21 cellular contexts compared by ENCODE assay signal in the genomic region with DNA sequence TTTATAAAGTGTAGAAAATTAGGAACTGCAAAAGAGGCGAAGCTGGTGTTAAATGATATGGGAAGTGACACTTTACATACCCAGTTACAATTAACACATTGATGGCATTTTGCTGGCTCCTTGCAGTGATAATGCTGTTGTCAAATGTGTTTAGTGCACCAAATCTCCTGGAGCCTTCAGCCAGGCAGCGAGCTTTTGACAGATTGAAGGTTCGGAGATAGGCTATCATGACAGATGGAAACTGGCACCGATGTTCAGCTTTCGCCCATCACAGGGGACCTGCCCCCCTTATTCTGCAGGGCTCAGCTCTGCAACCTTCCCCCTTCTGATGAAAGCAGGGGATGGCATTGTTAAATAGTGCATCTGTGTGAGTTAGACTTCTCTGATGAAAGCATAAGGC.
"Had no signal": no experiment of that assay in that cellular context is flagged by ENCODE, and none has a peak within 500 bp of the region (broad histone marks: within the 10 kb centered on the region; RNA-seq: fewer than 3 reads in every experiment).

No MANE protein-coding gene starts in this region.

- H3K27ac Mint-ChIP-seq: activated CD4-positive, alpha-beta T cell treated with anti-CD3 and anti-CD28 coated beads, Interleukin-2, amount 10 ng/mL, durations not matched to agents 7 days and 5 days; mesothelial cell of epicardium; natural killer cell treated with Interleukin-12 subunit alpha and Interleukin-12 subunit beta and Interleukin-15 and Interleukin-18, amount 100 ng/mL, for 72 hours had no signal

- H3K36me3 Mint-ChIP-seq: mesothelial cell of epicardium; natural killer cell treated with Interleukin-12 subunit alpha and Interleukin-12 subunit beta and Interleukin-15 and Interleukin-18, amount 100 ng/mL, for 72 hours had no signal

- H3K4me1 ChIP-seq: ascending aorta, breast epithelium, heart left ventricle, pancreas, thyroid gland had no signal

- H3K4me1 Mint-ChIP-seq: activated CD4-positive, alpha-beta T cell treated with anti-CD3 and anti-CD28 coated beads, Interleukin-2, amount 10 ng/mL, durations not matched to agents 7 days and 5 days had no signal

- H3K4me3 ChIP-seq: ascending aorta, breast epithelium, coronary artery, heart left ventricle, lung, pancreas, thyroid gland had no signal

- H3K9me3 Mint-ChIP-seq: activated CD4-positive, alpha-beta T cell treated with anti-CD3 and anti-CD28 coated beads, Interleukin-2, amount 10 ng/mL, durations not matched to agents 7 days and 5 days; mesothelial cell of epicardium; natural killer cell treated with Interleukin-12 subunit alpha and Interleukin-12 subunit beta and Interleukin-15 and Interleukin-18, amount 100 ng/mL, for 72 hours had no signal

- H3K36me3 ChIP-seq: ascending aorta, breast epithelium, heart left ventricle, pancreas, thyroid gland had no signal

- H3K4me3 Mint-ChIP-seq: activated CD4-positive, alpha-beta T cell treated with anti-CD3 and anti-CD28 coated beads, Interleukin-2, amount 10 ng/mL, durations not matched to agents 7 days and 5 days; mesothelial cell of epicardium; natural killer cell treated with Interleukin-12 subunit alpha and Interleukin-12 subunit beta and Interleukin-15 and Interleukin-18, amount 100 ng/mL, for 72 hours had no signal

- ATAC-seq: heart left ventricle; left lobe of liver; natural killer cell treated with Interleukin-12 subunit alpha and Interleukin-12 subunit beta and Interleukin-15 and Interleukin-18, amount 100 ng/mL, for 72 hours; pancreas; sciatic nerve had no signal

- H3K27ac ChIP-seq: ascending aorta, breast epithelium, coronary artery, heart left ventricle, pancreas, thyroid gland had no signal

- H3K9me3 ChIP-seq: ascending aorta, breast epithelium, heart left ventricle, pancreas, thyroid gland had no signal

- H3K27me3 ChIP-seq: ascending aorta, thyroid gland had no signal

- DNase-seq: activated CD4-positive, alpha-beta T cell treated with anti-CD3 and anti-CD28 coated beads, Interleukin-2, amount 10 ng/mL, durations not matched to agents 7 days and 5 days; activated CD8-positive, alpha-beta memory T cell treated with anti-CD3 and anti-CD28 coated beads, Interleukin-2, amount 50 U/mL, for 48 hours; activated effector memory CD4-positive, alpha-beta T cell treated with anti-CD3 and anti-CD28 coated beads, Interleukin-2, amount 50 U/mL, for 16 hours; activated naive CD4-positive, alpha-beta T cell treated with anti-CD3 and anti-CD28 coated beads, Interleukin-2, amount 50 U/mL, for 16 hours; activated T-cell treated with anti-CD3 and anti-CD28 coated beads, Interleukin-2, amount 50 U/mL, for 48 hours; erythroblast; heart left ventricle; kidney; pancreas; stimulated activated naive CD4-positive, alpha-beta T cell; T-helper 1 cell; T-helper 9 cell; thyroid gland had no signal
